9 cellular contexts compared by ENCODE assay signal in the genomic region with DNA sequence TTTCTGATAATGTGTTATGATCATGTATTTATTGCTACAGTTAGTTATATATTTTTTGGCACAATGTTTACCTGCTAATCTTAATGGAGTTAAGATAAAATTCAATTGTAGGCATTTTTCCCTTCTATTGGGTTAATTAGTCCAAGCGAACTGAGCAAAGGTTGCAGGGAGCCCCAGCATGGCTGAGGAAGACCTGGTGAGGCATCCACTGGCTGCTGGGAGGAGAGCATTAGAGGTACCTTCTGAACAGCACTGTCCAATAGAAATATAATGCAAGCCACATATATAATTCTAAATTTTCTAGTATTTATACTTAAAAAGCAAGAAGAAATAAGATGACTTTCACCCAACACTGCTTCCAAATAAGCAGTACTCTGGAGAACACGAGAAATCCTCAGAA. TPM values are rescaled to one million over a fixed set of nuclear protein-coding genes. Genes with fewer than 3 reads are reported as not detected.
DNase-seq lines count a peak whose midpoint lies in the region; ATAC-seq and TF ChIP-seq lines count a peak whose summit lies in the region.
"Had no signal": no experiment of that assay in that cellular context is flagged by ENCODE, and none has a peak within 500 bp of the region (broad histone marks: within the 10 kb centered on the region; RNA-seq: fewer than 3 reads in every experiment).

No MANE protein-coding gene starts in this region.

- peak overlapping the region; percentile 93 for H3K27ac Mint-ChIP-seq in activated naive CD8-positive, alpha-beta T cell treated with anti-CD3 and anti-CD28 coated beads, Interleukin-2, amount 50 U/mL, for 24 hours

- H3K9me3 ChIP-seq in HAP-1, result no peaks in the 10 kb centered on the region
- H3K9me3 ChIP-seq in right lobe of liver, result no peaks in the 10 kb centered on the region
- H3K9me3 ChIP-seq in aorta (ENCODE audit: control insufficient read depth, low read length), result no peaks in the 10 kb centered on the region

- no peaks in the 10 kb centered on the region for H3K9me3 Mint-ChIP-seq in activated naive CD8-positive, alpha-beta T cell treated with anti-CD3 and anti-CD28 coated beads, Interleukin-2, amount 50 U/mL, for 24 hours

- intact Hi-C loops in right lobe of liver (cut with DNase I), result no loop called here
- intact Hi-C loops in aorta (cut with DNase I), result loop anchor here in 1 of 2 donors (2.0 kb wide), 1 partner anchor 18 kb away; the partner anchor contains the start of gene TMEM126B

- H3K36me3 Mint-ChIP-seq in activated naive CD8-positive, alpha-beta T cell treated with anti-CD3 and anti-CD28 coated beads, Interleukin-2, amount 50 U/mL, for 24 hours (ENCODE audit: low read depth), result peaks cover 10% of the 10 kb centered on the region

- H3K4me3 ChIP-seq in AG09309 (ENCODE audit: control insufficient read depth, low read depth, low read length) (peak overlapping the region; percentile 74), HAP-1 (peak overlapping the region; percentile 52), right lobe of liver (peak overlapping the region; percentile 50 to 71 (median 70)), aorta (ENCODE audit: low read length in 2 of 2) (peak overlapping the region; percentile 61 to 92)

- peaks cover 32% of the 10 kb centered on the region for H3K4me1 Mint-ChIP-seq in activated naive CD8-positive, alpha-beta T cell treated with anti-CD3 and anti-CD28 coated beads, Interleukin-2, amount 50 U/mL, for 24 hours

- peak overlapping the region; percentile 12 to 65 (median 63) for H3K27ac ChIP-seq in right lobe of liver
- peak overlapping the region in 1 of 2 donors; percentile 77 for H3K27ac ChIP-seq in aorta (ENCODE audit: low read depth in 1 of 2, low read length in 2 of 2)

- TF ChIP-seq POLR2A in right lobe of liver (IDR thresholded peaks at IDR 0.05), result no peak

- H3K27me3 Mint-ChIP-seq in activated naive CD8-positive, alpha-beta T cell treated with anti-CD3 and anti-CD28 coated beads, Interleukin-2, amount 50 U/mL, for 24 hours, result peaks cover 11% of the 10 kb centered on the region

- H3K27me3 ChIP-seq in HAP-1 (ENCODE audit: low read depth) (no peaks in the 10 kb centered on the region), right lobe of liver (no peaks in the 10 kb centered on the region), aorta (ENCODE audit: control insufficient read depth in 1 of 2, insufficient read depth in 2 of 2, low read length in 1 of 2) (no peaks in the 10 kb centered on the region)

- peak overlapping the region; percentile 97 for H3K4me3 Mint-ChIP-seq in activated naive CD8-positive, alpha-beta T cell treated with anti-CD3 and anti-CD28 coated beads, Interleukin-2, amount 50 U/mL, for 24 hours

- H3K36me3 ChIP-seq in HAP-1 (replicated peaks), result no peaks in the 10 kb centered on the region; the same call in 1 of the 2 replicates
- no peaks in the 10 kb centered on the region for H3K36me3 ChIP-seq in right lobe of liver
- H3K36me3 ChIP-seq in aorta (ENCODE audit: control insufficient read depth in 1 of 2, insufficient read depth in 2 of 2, low read length in 1 of 2), result peaks cover 0 to 2% of the 10 kb centered on the region in 2 donors

- peaks cover 17% of the 10 kb centered on the region for H3K4me1 ChIP-seq in HAP-1
- peaks cover 0 to 11% (median 3%) of the 10 kb centered on the region in 4 donors for H3K4me1 ChIP-seq in right lobe of liver
- H3K4me1 ChIP-seq in aorta (ENCODE audit: control insufficient read depth in 1 of 2, insufficient read depth in 2 of 2, low read length in 2 of 2), result no peaks in the 10 kb centered on the region

- TF ChIP-seq CTCF in AG09309 (IDR thresholded peaks at IDR 0.05; ENCODE audit: control insufficient read depth, insufficient read depth, low read depth, low read length, missing control alignments) (no peak), right lobe of liver (IDR thresholded peaks at IDR 0.05) (no peak)

- DNase-seq in AG09309 (ENCODE audit: low read depth), result no peak
- no peak for DNase-seq in HAP-1 (ENCODE audit: low spot score in 2 of 2)
- DNase-seq in activated naive CD8-positive, alpha-beta T cell treated with anti-CD3 and anti-CD28 coated beads, Interleukin-2, amount 50 U/mL, for 24 hours, result no peak
- no peak for DNase-seq in right lobe of liver
- DNase-seq in aorta, result no peak
- DNase-seq in GM03348 (ENCODE audit: low spot score), result no peak
- DNase-seq in hepatic stellate cell (ENCODE audit: low spot score), result no peak
- DNase-seq in SIG-M5 treated with dmso at 0.1 percent for 504 hours (lab: John Stamatoyannopoulos, UW; ENCODE audit: unreplicated experiment), result no peak

- WGBS in right lobe of liver (ENCODE audit: insufficient coverage, low coverage, low lambda C conversion rate, missing lambda C conversion rate), result 19% methylated on average over 2 of the region's 2 CpGs
- WGBS in aorta, 2 donors, result 22 to 24% methylated on average over 2 of the region's 2 CpGs

- ATAC-seq in activated naive CD8-positive, alpha-beta T cell treated with anti-CD3 and anti-CD28 coated beads, Interleukin-2, amount 50 U/mL, for 24 hours, result no peak
- ATAC-seq in right lobe of liver, result no peak
- peak; percentile 9 for ATAC-seq in aorta (ENCODE audit: low FRiP score)

- in situ Hi-C loops in HAP-1 (cut with MboI; ENCODE audit: low sequenced_read_pairs), result no loop called here

RNA-seq across cellular contexts. Expression of gene TMEM126A, which starts 0.7 kb away (rescaled TPM):
- total RNA-seq in right lobe of liver (10 to 100 TPM; 13.4 to 22.9 (median 17.7) TPM), aorta (10 to 100 TPM; 19.9 to 23.9 TPM)
- 10 to 100 TPM; 45.8 to 58.4 TPM for polyA plus RNA-seq in aorta

RNA-seq across cellular contexts. Expression of gene CREBZF, which starts 17.9 kb away (rescaled TPM):
- total RNA-seq in right lobe of liver (10 to 100 TPM; 14.1 to 23.0 (median 18.0) TPM), aorta (10 to 100 TPM; 44.5 to 59.1 TPM)
- 10 to 100 TPM; 19.5 to 69.2 TPM for polyA plus RNA-seq in aorta

RNA-seq across cellular contexts. Expression of gene TMEM126B, which starts 18.7 kb away (rescaled TPM):
- total RNA-seq in right lobe of liver, result 10 to 100 TPM; 14.3 to 28.5 (median 22.3) TPM
- 10 to 100 TPM; 39.7 to 40.5 TPM for total RNA-seq in aorta
- 100 to 1,000 TPM in 1 of 2 donors, 10 to 100 TPM in 1; 63.3 to 116 TPM for polyA plus RNA-seq in aorta

RNA-seq across cellular contexts. Expression of gene DLG2, which starts 19.9 kb away (rescaled TPM):
- total RNA-seq in right lobe of liver (1 to 10 TPM; 1.2 to 6.4 (median 2.5) TPM), aorta (10 to 100 TPM; 19.4 to 23.3 TPM)
- 1 to 10 TPM; 1.3 to 2.4 TPM for polyA plus RNA-seq in aorta

RNA-seq across cellular contexts. Expression of gene CCDC89, which starts 38.9 kb away (rescaled TPM):
- under 1 TPM in 1 of 6 experiments, not detected in 5; 0.20 TPM for total RNA-seq in right lobe of liver
- 1 to 10 TPM; 1.1 to 1.9 TPM for total RNA-seq in aorta
- 1 to 10 TPM; 1.6 TPM for polyA plus RNA-seq in aorta
- total RNA-seq: pulmonary artery endothelial cell had no signal
